ENCODE assay signal across 22 cellular contexts in genomic region chr2:63530880-63531279, GRCh38.
"Had no signal": no experiment of that assay in that cellular context is flagged by ENCODE, and none has a peak within 500 bp of the region (broad histone marks: within the 10 kb centered on the region; RNA-seq: fewer than 3 reads in every experiment).

No MANE protein-coding gene starts in this region.

- H3K36me3 Mint-ChIP-seq: stimulated activated effector memory CD8-positive, alpha-beta T cell treated with anti-CD3 and anti-CD28 coated beads, Interleukin-12 subunit alpha, Interleukin-12 subunit beta, amount 100 ng/mL, for 72 hours had no signal

- ATAC-seq: left cardiac atrium; left lobe of liver; left ventricle myocardium superior; naive thymus-derived CD8-positive, alpha-beta T cell; pancreas; right cardiac atrium; stimulated activated effector memory CD8-positive, alpha-beta T cell treated with anti-CD3 and anti-CD28 coated beads, Interleukin-12 subunit alpha, Interleukin-12 subunit beta, amount 100 ng/mL, for 72 hours; upper lobe of right lung had no signal

- H3K4me1 Mint-ChIP-seq: nephron, neural crest cell had no signal

- H3K27me3 Mint-ChIP-seq: memory B cell; naive thymus-derived CD8-positive, alpha-beta T cell; stimulated activated naive CD8-positive, alpha-beta T cell treated with anti-CD3 and anti-CD28 coated beads, Interleukin-15, Interleukin-2, amounts not matched to agents 100 ng/mL and 50 ng/mL, for 24 hours had no signal

- H3K27ac Mint-ChIP-seq: memory B cell; naive thymus-derived CD8-positive, alpha-beta T cell; nephron; stimulated activated effector memory CD8-positive, alpha-beta T cell treated with anti-CD3 and anti-CD28 coated beads, Interleukin-12 subunit alpha, Interleukin-12 subunit beta, amount 100 ng/mL, for 72 hours; stimulated activated naive CD8-positive, alpha-beta T cell treated with anti-CD3 and anti-CD28 coated beads, Interleukin-15, Interleukin-2, amounts not matched to agents 100 ng/mL and 50 ng/mL, for 24 hours had no signal

- DNase-seq: kidney glomerular epithelial cell; left cardiac atrium; left ventricle myocardium superior; naive thymus-derived CD8-positive, alpha-beta T cell; nucleus accumbens; pancreas; retina; right cardiac atrium; sigmoid colon; small intestine; spleen; stimulated activated CD4-positive, alpha-beta T cell treated with anti-CD3 and anti-CD28 coated beads, Interleukin-4, amount 100 ng/mL, for 24 hours; stimulated activated naive CD4-positive, alpha-beta T cell; tibial artery; trophoblast cell; upper lobe of right lung had no signal

- H3K4me3 Mint-ChIP-seq: memory B cell; naive thymus-derived CD8-positive, alpha-beta T cell; nephron; neural crest cell; stimulated activated effector memory CD8-positive, alpha-beta T cell treated with anti-CD3 and anti-CD28 coated beads, Interleukin-12 subunit alpha, Interleukin-12 subunit beta, amount 100 ng/mL, for 72 hours; stimulated activated naive CD8-positive, alpha-beta T cell treated with anti-CD3 and anti-CD28 coated beads, Interleukin-15, Interleukin-2, amounts not matched to agents 100 ng/mL and 50 ng/mL, for 24 hours had no signal
